ENCODE assay signal across 19 cellular contexts in the genomic region with DNA sequence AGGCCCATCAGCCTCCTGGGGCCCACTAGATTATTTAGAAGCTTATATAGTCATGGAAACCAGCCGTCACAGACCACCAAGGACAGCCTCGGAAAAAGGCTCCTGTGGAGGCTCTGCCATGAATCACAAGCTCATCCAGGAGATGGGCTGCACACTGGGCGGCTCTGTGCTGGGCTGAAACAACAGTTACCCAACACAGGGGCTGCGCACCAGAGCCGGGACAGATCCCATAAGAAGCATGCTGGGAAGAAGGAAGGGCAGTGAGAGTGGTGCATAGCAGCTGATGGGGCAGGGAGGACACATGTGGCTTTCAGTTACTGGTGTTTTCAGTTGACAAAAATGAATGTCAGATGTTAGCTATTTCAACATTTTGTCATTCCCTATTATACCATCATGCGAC.
DNase-seq lines count a peak whose midpoint lies in the region; ATAC-seq, FAIRE-seq and TF ChIP-seq lines count a peak whose summit lies in the region.
"Had no signal": no experiment of that assay in that cellular context is flagged by ENCODE, and none has a peak within 500 bp of the region (broad histone marks: within the 10 kb centered on the region; RNA-seq: fewer than 3 reads in every experiment).

No MANE protein-coding gene starts in this region.

- DNase-seq in GM12891 (ENCODE audit: insufficient read length, low spot score) = no peak
- DNase-seq in adipocyte (ENCODE audit: low read depth) = no peak
- DNase-seq in mesothelial cell of epicardium (ENCODE audit: low spot score in 2 of 2, unreplicated experiment in 2 of 2) = no peak
- no peak for DNase-seq in stomach
- no peak for DNase-seq in GM20000 (ENCODE audit: low spot score)
- DNase-seq in T-helper 1 cell = no peak
- no peak for DNase-seq in NCI-H510A (lab: John Stamatoyannopoulos, UW)
- DNase-seq: amniotic stem cell; DMS79 treated with DMSO at 0.1 percent for 48 hours; erythroblast; MM.1S; NCI-H2029; NCI-H69; stimulated activated CD4-positive, alpha-beta T cell treated with anti-CD3 and anti-CD28 coated beads, Interleukin-4, amount 100 ng/mL, for 1 hour had no signal

- no peak overlapping the region for H3K4me3 Mint-ChIP-seq in mesothelial cell of epicardium

- H3K9ac ChIP-seq in adipocyte (ENCODE audit: low read length) = peak overlapping the region; percentile 64

- TF ChIP-seq CTCF in mesothelial cell of epicardium (IDR thresholded peaks at IDR 0.05; ENCODE audit: unreplicated experiment) (no peak), stomach (IDR thresholded peaks at IDR 0.05) (no peak), GM20000 (IDR thresholded peaks at IDR 0.05; ENCODE audit: extremely low read depth, missing control alignments) (no peak)

- H3K27ac ChIP-seq in stomach = peak overlapping the region in 4 of 5 donors; percentile 33 to 64 (median 38)
- H3K27ac ChIP-seq: VCaP had no signal

- ATAC-seq in GM19328 (IDR thresholded peaks at IDR 0.05; ENCODE audit: unreplicated experiment) = no peak

- H3K27ac Mint-ChIP-seq in mesothelial cell of epicardium = peak overlapping the region; percentile 63

- no peaks in the 10 kb centered on the region for H3K27me3 ChIP-seq in adipocyte (replicated peaks; ENCODE audit: control insufficient read depth, insufficient read depth, low read length)
- no peaks in the 10 kb centered on the region for H3K27me3 ChIP-seq in stomach

- peaks cover 57% of the 10 kb centered on the region for H3K36me3 Mint-ChIP-seq in mesothelial cell of epicardium

- peak; percentile 45 for FAIRE-seq in GM12891 (lab: Jason Lieb, UNC)
- FAIRE-seq: colon, RCC 7860 had no signal

- TF ChIP-seq POLR2A in GM12891 (IDR thresholded peaks at IDR 0.05; ENCODE audit: low read depth, low read length) = no peak
- no peak for TF ChIP-seq POLR2A in stomach (IDR thresholded peaks at IDR 0.05)

- no peaks in the 10 kb centered on the region for H3K27me3 Mint-ChIP-seq in mesothelial cell of epicardium (ENCODE audit: low read depth)

- H3K4me1 ChIP-seq in adipocyte (ENCODE audit: control insufficient read depth, insufficient read depth, low read length) (peaks cover 26% of the 10 kb centered on the region), stomach (peaks cover 0 to 10% (median 2%) of the 10 kb centered on the region in 4 donors)
- H3K4me1 ChIP-seq: HAP-1 had no signal

- WGBS in stomach, 5 donors = 85 to 89% (median 88%) methylated on average over 6 of the region's 6 CpGs

- TF ChIP-seq EP300 in stomach (IDR thresholded peaks at IDR 0.05) = no peak

- peaks cover 3% of the 10 kb centered on the region for H3K4me1 Mint-ChIP-seq in mesothelial cell of epicardium

- H3K4me3 ChIP-seq in adipocyte (ENCODE audit: low read length) (no peak overlapping the region), stomach (no peak overlapping the region)
- H3K4me3 ChIP-seq: HAP-1 had no signal

- H3K36me3 ChIP-seq in adipocyte (ENCODE audit: control insufficient read depth, insufficient read depth, low read length, severe bottlenecking) = peaks cover 85% of the 10 kb centered on the region
- peaks cover 40 to 96% (median 91%) of the 10 kb centered on the region in 4 donors for H3K36me3 ChIP-seq in stomach

- intact Hi-C loops in stomach (cut with DNase I; ENCODE audit: low total_unique reads) = no loop called here

- no peaks in the 10 kb centered on the region for H3K9me3 Mint-ChIP-seq in mesothelial cell of epicardium

- H3K9me3 ChIP-seq in adipocyte (ENCODE audit: control insufficient read depth, low read length) = no peaks in the 10 kb centered on the region
- no peaks in the 10 kb centered on the region for H3K9me3 ChIP-seq in stomach
- H3K9me3 ChIP-seq: HAP-1 had no signal

TF ChIP-seq in GM12891, 5 proteins besides CTCF, POLR2A, EP300 and RAD21:
- TF ChIP-seq SPI1 (IDR thresholded peaks at IDR 0.05; ENCODE audit: low read depth, low read length) (no peak), POU2F2 (IDR thresholded peaks at IDR 0.05; ENCODE audit: low read depth, low read length) (no peak), PAX5 (IDR thresholded peaks at IDR 0.05; ENCODE audit: insufficient read depth, low read length, severe bottlenecking) (no peak), TAF1 (IDR thresholded peaks at IDR 0.05; ENCODE audit: low read depth, low read length) (no peak), POLR2AphosphoS5 (IDR thresholded peaks at IDR 0.05; ENCODE audit: low read depth, low read length) (no peak)
TF ChIP-seq in GM12891: peak in this region for 0.
